Comparison of ENCODE assay signal across 7 cellular contexts in the genomic region with DNA sequence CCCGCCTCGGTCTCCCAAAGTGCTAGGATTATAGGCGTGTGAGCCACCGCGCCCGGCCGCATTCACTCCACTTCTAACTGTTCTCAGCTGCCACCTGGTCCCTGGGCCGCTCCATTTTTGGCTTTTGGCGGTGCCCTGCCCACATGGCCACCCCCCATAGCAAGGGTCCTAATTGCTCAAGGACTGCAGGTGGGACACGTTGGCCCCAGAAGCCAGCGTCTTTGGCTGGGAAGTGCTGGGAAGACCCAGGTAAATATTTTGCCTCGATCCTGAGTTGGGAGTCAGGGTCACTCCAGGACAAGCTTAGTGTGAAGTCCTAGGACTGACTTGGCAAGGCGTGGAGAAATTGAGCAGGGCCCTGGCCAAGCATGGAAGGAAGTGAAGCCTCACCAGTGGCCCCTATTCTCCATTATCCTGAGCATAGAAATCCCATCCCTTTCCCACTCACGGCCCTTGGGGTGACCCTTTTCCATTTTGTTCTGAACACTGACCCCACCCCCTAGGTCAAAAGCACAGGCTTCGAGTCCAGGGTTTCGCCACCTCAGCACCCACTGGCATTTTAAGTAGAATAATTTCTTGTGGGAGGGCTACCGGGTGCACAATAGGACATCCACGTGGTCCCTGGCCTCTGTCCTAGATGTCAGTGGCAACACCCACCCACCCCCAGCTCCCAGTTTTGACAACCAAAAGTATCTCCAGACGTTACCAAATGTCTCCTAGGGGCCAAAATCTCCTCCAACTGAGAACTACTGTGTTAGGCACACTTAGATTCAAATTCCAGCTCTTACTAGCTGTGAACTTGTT. TPM values are rescaled to one million over a fixed set of nuclear protein-coding genes. Genes with fewer than 3 reads are reported as not detected.
DNase-seq lines count a peak whose midpoint lies in the region; ATAC-seq and TF ChIP-seq lines count a peak whose summit lies in the region.
"Had no signal": no experiment of that assay in that cellular context is flagged by ENCODE, and none has a peak within 500 bp of the region (broad histone marks: within the 10 kb centered on the region; RNA-seq: fewer than 3 reads in every experiment).

No MANE protein-coding gene starts in this region.

- peaks cover 18% of the 10 kb centered on the region for H3K4me1 Mint-ChIP-seq in endothelial cell (ENCODE audit: unreplicated experiment)
- peaks cover 25 to 56% of the 10 kb centered on the region in 2 donors for H3K4me1 Mint-ChIP-seq in stimulated activated naive B cell treated with anti-CD40 and anti-IgM and Interleukin-4, amounts not matched to agents 10 μg/mL and 1 μg/mL and 100 μg/mL, for 72 hours

- H3K4me3 Mint-ChIP-seq in endothelial cell (ENCODE audit: unreplicated experiment) = peak overlapping the region; percentile 93
- peak overlapping the region; percentile 97 to 99 for H3K4me3 Mint-ChIP-seq in stimulated activated naive B cell treated with anti-CD40 and anti-IgM and Interleukin-4, amounts not matched to agents 10 μg/mL and 1 μg/mL and 100 μg/mL, for 72 hours

- peaks cover 14% of the 10 kb centered on the region for H3K27me3 Mint-ChIP-seq in endothelial cell (ENCODE audit: unreplicated experiment)
- peaks cover 13 to 16% of the 10 kb centered on the region in 2 donors for H3K27me3 Mint-ChIP-seq in stimulated activated naive B cell treated with anti-CD40 and anti-IgM and Interleukin-4, amounts not matched to agents 10 μg/mL and 1 μg/mL and 100 μg/mL, for 72 hours

- in situ Hi-C loops in GM13977 (cut with MboI; ENCODE audit: low pct_unique_long_range_greater_than_20kb, low sequenced_read_pairs, unreplicated experiment) = loop anchor here (25.0 kb wide), 1 partner anchor 319 kb away; the partner anchor contains the start of genes DPH1, OVCA2 and RTN4RL1

- TF ChIP-seq CTCF in RWPE1 (conservative IDR thresholded peaks at IDR 0.05; ENCODE audit: low read depth) (no peak), endothelial cell (IDR thresholded peaks at IDR 0.05; ENCODE audit: unreplicated experiment) (no peak), GM13977 (IDR thresholded peaks at IDR 0.05; ENCODE audit: extremely low read depth, insufficient read depth, missing control alignments) (no peak)

- no peaks in the 10 kb centered on the region for H3K9me3 Mint-ChIP-seq in endothelial cell (ENCODE audit: unreplicated experiment)
- H3K9me3 Mint-ChIP-seq in stimulated activated naive B cell treated with anti-CD40 and anti-IgM and Interleukin-4, amounts not matched to agents 10 μg/mL and 1 μg/mL and 100 μg/mL, for 72 hours = no peaks in the 10 kb centered on the region

- no peak for ATAC-seq in stimulated activated naive B cell treated with anti-CD40 and anti-IgM and Interleukin-4, amounts not matched to agents 10 μg/mL and 1 μg/mL and 100 μg/mL, for 72 hours (replicated peaks)
- ATAC-seq in HG02610 (IDR thresholded peaks at IDR 0.05; ENCODE audit: unreplicated experiment) (no peak), GM19397 (IDR thresholded peaks at IDR 0.05; ENCODE audit: unreplicated experiment) (no peak)

- CTCF ChIA-PET in RWPE1 (lab: Yijun Ruan, JAX) = interaction anchor here (0.6 kb wide), 1 partner anchor 551 kb away, joined by 3 read pairs; no protein-coding TSS in a partner anchor

- H3K36me3 Mint-ChIP-seq in endothelial cell (ENCODE audit: low read depth, unreplicated experiment) = peaks cover 3% of the 10 kb centered on the region
- H3K36me3 Mint-ChIP-seq in stimulated activated naive B cell treated with anti-CD40 and anti-IgM and Interleukin-4, amounts not matched to agents 10 μg/mL and 1 μg/mL and 100 μg/mL, for 72 hours = peaks cover 11 to 15% of the 10 kb centered on the region in 2 donors

- peak overlapping the region; percentile 98 for H3K27ac Mint-ChIP-seq in endothelial cell (ENCODE audit: unreplicated experiment)
- peak overlapping the region; percentile 98 for H3K27ac Mint-ChIP-seq in stimulated activated naive B cell treated with anti-CD40 and anti-IgM and Interleukin-4, amounts not matched to agents 10 μg/mL and 1 μg/mL and 100 μg/mL, for 72 hours

- DNase-seq in RWPE1 (ENCODE audit: low spot score) = no peak
- DNase-seq in endothelial cell (ENCODE audit: low spot score) = no peak
- DNase-seq in stimulated activated naive B cell treated with anti-CD40 and anti-IgM and Interleukin-4, amounts not matched to agents 10 μg/mL and 1 μg/mL and 100 μg/mL, for 72 hours = no peak
- no peak for DNase-seq in GM13977 (ENCODE audit: low spot score)
- DNase-seq: dermis blood vessel endothelial cell had no signal

- peak overlapping the region; percentile 99 for H3K27ac ChIP-seq in RWPE1

- POLR2A ChIA-PET in RWPE1 (lab: Yijun Ruan, JAX; ENCODE audit: low non-redundant PET) = interaction anchor here (0.7 kb wide), 1 partner anchor 50 kb away, joined by 7 read pairs; no protein-coding TSS in a partner anchor

RNA-seq across cellular contexts. Expression of gene WDR81, which starts 5.9 kb away (rescaled TPM):
- total RNA-seq in endothelial cell (ENCODE audit: unreplicated experiment) = 20.0 TPM

RNA-seq across cellular contexts. Expression of gene TLCD2, which starts 8.4 kb away (rescaled TPM):
- total RNA-seq in endothelial cell (ENCODE audit: unreplicated experiment) = 4.4 TPM

RNA-seq across cellular contexts. Expression of gene SERPINF2, which starts 24.1 kb away (rescaled TPM):
- total RNA-seq in endothelial cell (ENCODE audit: unreplicated experiment) = 0.56 TPM

RNA-seq across cellular contexts. Expression of gene PRPF8, which starts 33.9 kb away (rescaled TPM):
- total RNA-seq in endothelial cell (ENCODE audit: unreplicated experiment) = 295 TPM

RNA-seq across cellular contexts. Expression of gene SERPINF1, which starts 43.3 kb away (rescaled TPM):
- 0.77 TPM for total RNA-seq in endothelial cell (ENCODE audit: unreplicated experiment)
- total RNA-seq: dermis blood vessel endothelial cell had no signal
